In the genomic region with DNA sequence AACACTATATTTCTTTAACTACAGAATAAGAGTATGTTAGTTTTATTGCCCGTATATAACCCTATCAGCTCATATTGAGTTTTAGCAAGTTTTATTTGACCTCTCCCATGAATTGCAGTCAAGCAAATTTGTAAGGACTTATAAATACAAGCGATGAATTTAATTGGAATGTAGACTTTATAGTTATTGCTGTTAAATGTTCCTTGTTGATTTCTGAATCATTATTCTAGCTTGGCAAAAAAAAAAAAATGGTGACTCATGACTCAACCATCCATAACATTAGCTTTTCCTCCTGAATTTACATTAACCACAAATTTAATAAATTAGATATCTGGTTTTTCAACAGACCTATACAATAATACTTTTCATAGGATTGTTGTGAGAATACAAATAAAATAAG, we compare ENCODE assay signal across 28 cellular contexts.
A peak's percentile ranks its signal among the peaks of the same experiment; 100 is the strongest.
DNase-seq lines count a peak whose midpoint lies in the region; ATAC-seq, FAIRE-seq and TF ChIP-seq lines count a peak whose summit lies in the region.
"Had no signal": no experiment of that assay in that cellular context is flagged by ENCODE, and none has a peak within 500 bp of the region (broad histone marks: within the 10 kb centered on the region; RNA-seq: fewer than 3 reads in every experiment).

No MANE protein-coding gene starts in this region.

- H3K9me3 ChIP-seq in H1 (ENCODE audit: insufficient read depth in 2 of 2, low read depth in 1 of 2, low read length in 1 of 2) (no peaks in the 10 kb centered on the region), kidney (ENCODE audit: control insufficient read depth in 1 of 2, low read length in 2 of 2) (no peaks in the 10 kb centered on the region)
- H3K9me3 ChIP-seq: HAP-1, neutrophil, upper lobe of right lung had no signal

- H4K8ac ChIP-seq in H1 (ENCODE audit: extremely low read depth, insufficient read depth, low read length): no peak overlapping the region

- no peak for TF ChIP-seq EP300 in H1 (IDR thresholded peaks at IDR 0.05; ENCODE audit: borderline replicate concordance in 1 of 2, low read depth in 2 of 2, low read length in 2 of 2)

- no peak overlapping the region for H2BK120ac ChIP-seq in H1 (replicated peaks; ENCODE audit: low read depth, low read length)

- H3K4me2 ChIP-seq in H1 (ENCODE audit: insufficient read depth in 1 of 2, low read depth in 2 of 2, low read length in 2 of 2): no peak overlapping the region

- H3K79me1 ChIP-seq in H1 (ENCODE audit: low read depth, low read length): no peaks in the 10 kb centered on the region

- no peaks in the 10 kb centered on the region for H3K23me2 ChIP-seq in H1 (ENCODE audit: low read depth, low read length)

- H3K4me3 ChIP-seq in H1 (ENCODE audit: extremely low read depth in 1 of 4, insufficient read depth in 2 of 4, low read depth in 3 of 4, low read length in 4 of 4) (no peak overlapping the region), kidney (ENCODE audit: low read length in 2 of 2) (no peak overlapping the region)
- H3K4me3 ChIP-seq: HAP-1, left lung, skin epidermis, upper lobe of right lung had no signal

- no peak for TF ChIP-seq RAD21 in H1 (IDR thresholded peaks at IDR 0.05 in 1 of 2, conservative IDR thresholded peaks at IDR 0.05 in 1 of 2; ENCODE audit: low read depth in 2 of 2, low read length in 2 of 2)

- DNase-seq in DMS53 (lab: John Stamatoyannopoulos, UW) (peak; percentile 5), LHCN-M2 (ENCODE audit: low read depth) (peak; percentile 40), H1 (ENCODE audit: low read depth in 1 of 2, low spot score in 2 of 2) (no peak), renal cortical epithelial cell (ENCODE audit: low read depth) (peak; percentile 53), H4 (ENCODE audit: low spot score) (no peak), kidney (no peak)
- DNase-seq: activated CD4-positive, alpha-beta T cell treated with anti-CD3 and anti-CD28 coated beads for 36 hours; activated naive CD4-positive, alpha-beta T cell; activated T-cell treated with anti-CD3 and anti-CD28 coated beads, Interleukin-2, amount 50 U/mL, for 48 hours; amniotic stem cell; C1 segment of cervical spinal cord; caudate nucleus; dermis blood vessel endothelial cell; head of caudate nucleus; left lung; NCI-H1092; NCI-H187; NCI-H526 treated with DMSO at 0.1 percent for 48 hours; stimulated activated CD4-positive, alpha-beta T cell treated with anti-CD3 and anti-CD28 coated beads, Interleukin-1b, Interleukin-23, amount 100 ng/mL, for 48 hours; substantia nigra; upper lobe of right lung had no signal

- no peak overlapping the region for H4K91ac ChIP-seq in H1 (replicated peaks; ENCODE audit: insufficient read length, low read length)

- H3K9ac ChIP-seq in H1 (replicated peaks in 1 of 4; ENCODE audit: extremely low read depth in 1 of 4, low read depth in 3 of 4, low read length in 3 of 4): no peak overlapping the region
- H3K9ac ChIP-seq in kidney (ENCODE audit: low read length in 2 of 2): no peak overlapping the region

- H4K5ac ChIP-seq in H1 (ENCODE audit: insufficient read length, low read depth, low read length): no peak overlapping the region

- no peak overlapping the region for H3K18ac ChIP-seq in H1 (ENCODE audit: extremely low read depth, low read length)

- POLR2A ChIA-PET in H1 (lab: Charles Lee; ENCODE audit: partially characterized antibody): no interaction called here

- CTCF ChIA-PET in H1 (lab: Charles Lee; ENCODE audit: partially characterized antibody): no interaction called here

- intact Hi-C loops in kidney (cut with DNase I): no loop called here

- H3K4ac ChIP-seq in H1 (replicated peaks; ENCODE audit: insufficient read length, low read depth, low read length): no peak overlapping the region

- no peak overlapping the region for H3K56ac ChIP-seq in H1 (replicated peaks; ENCODE audit: insufficient read length, low read depth, low read length)

- H2AK5ac ChIP-seq in H1 (ENCODE audit: low read depth, low read length): no peak overlapping the region

- H2BK12ac ChIP-seq in H1 (ENCODE audit: low read depth, low read length): no peak overlapping the region

- TF ChIP-seq CTCF in H1 (IDR thresholded peaks at IDR 0.05; ENCODE audit: control extremely low read depth in 1 of 3, insufficient read depth in 1 of 3, low read depth in 1 of 3, low read length in 3 of 3) (no peak), kidney (IDR thresholded peaks at IDR 0.05; ENCODE audit: borderline replicate concordance, extremely low read depth, insufficient read depth) (no peak)

- ATAC-seq in GM19035 (IDR thresholded peaks at IDR 0.05; ENCODE audit: unreplicated experiment): no peak
- ATAC-seq in GM18861 (IDR thresholded peaks at IDR 0.05; ENCODE audit: unreplicated experiment): no peak
- ATAC-seq: activated CD4-positive, alpha-beta T cell treated with anti-CD3 and anti-CD28 coated beads for 36 hours; left lung; upper lobe of right lung had no signal

- H2BK5ac ChIP-seq in H1 (ENCODE audit: low read depth, low read length): no peak overlapping the region

- TF ChIP-seq POLR2A in H1 (IDR thresholded peaks at IDR 0.05; ENCODE audit: control extremely low read depth in 1 of 2, low read depth in 2 of 2, low read length in 2 of 2): no peak

- 92% methylated on average over 2 of the region's 2 CpGs; no CpG with 5 or more reads in 1 of the 2 experiments for WGBS in H1 (ENCODE audit: extremely low coverage in 1 of 2, insufficient coverage in 1 of 2, insufficient read length in 1 of 2, insufficient replicate concordance in 2 of 2, low coverage in 1 of 2, low lambda C conversion rate in 2 of 2, missing lambda C conversion rate in 1 of 2), 2 experiments

- H3K36me3 ChIP-seq in H1 (ENCODE audit: control insufficient read depth in 2 of 4, insufficient read depth in 4 of 4, low read length in 3 of 4) (no peaks in the 10 kb centered on the region), kidney (ENCODE audit: control insufficient read depth in 1 of 2, insufficient read depth in 2 of 2, low read length in 2 of 2) (no peaks in the 10 kb centered on the region)
- H3K36me3 ChIP-seq: HAP-1, left lung, neutrophil, upper lobe of right lung had no signal

- H3K23ac ChIP-seq in H1 (ENCODE audit: insufficient read length): no peak overlapping the region

- H4K20me1 ChIP-seq in H1 (replicated peaks in 1 of 2; ENCODE audit: control insufficient read depth in 1 of 2, insufficient read depth in 2 of 2, low read length in 2 of 2): no peaks in the 10 kb centered on the region

- H3K14ac ChIP-seq in H1 (ENCODE audit: insufficient read length): no peak overlapping the region

- no peaks in the 10 kb centered on the region for H3K79me2 ChIP-seq in H1 (ENCODE audit: control insufficient read depth in 1 of 2, insufficient read depth in 2 of 2, low read length in 2 of 2)

- H2AFZ ChIP-seq in H1 (ENCODE audit: low read length): no peak overlapping the region

- no peaks in the 10 kb centered on the region for H3K4me1 ChIP-seq in H1 (replicated peaks in 1 of 4; ENCODE audit: control insufficient read depth in 3 of 4, insufficient read depth in 4 of 4, low read length in 3 of 4)
- no peaks in the 10 kb centered on the region for H3K4me1 ChIP-seq in kidney (ENCODE audit: control insufficient read depth in 1 of 2, insufficient read depth in 1 of 2, low read depth in 1 of 2, low read length in 2 of 2)
- H3K4me1 ChIP-seq: HAP-1, left lung, upper lobe of right lung had no signal

- no peaks in the 10 kb centered on the region for H3K27me3 ChIP-seq in H1 (replicated peaks in 1 of 4; ENCODE audit: control insufficient read depth in 3 of 4, extremely low read depth in 1 of 4, insufficient read depth in 3 of 4, low read length in 3 of 4)
- H3K27me3 ChIP-seq: left lung, neutrophil, upper lobe of right lung had no signal

- H2BK15ac ChIP-seq in H1 (ENCODE audit: low read length): no peak overlapping the region

- no peak overlapping the region for H2BK20ac ChIP-seq in H1 (ENCODE audit: low read length)

- FAIRE-seq in H1 (lab: Jason Lieb, UNC) (no peak), kidney (lab: Jason Lieb, UNC) (no peak)
- FAIRE-seq: endometrium, TTC549 had no signal

- no peak overlapping the region for H3K27ac ChIP-seq in H1 (ENCODE audit: low read depth, low read length)
- H3K27ac ChIP-seq in kidney (ENCODE audit: low read depth in 2 of 2, low read length in 2 of 2): no peak overlapping the region
- H3K27ac ChIP-seq: left lung, neutrophil, skin epidermis, upper lobe of right lung had no signal

TF ChIP-seq in H1, 55 proteins besides CTCF, POLR2A, EP300 and RAD21:
- TF ChIP-seq BACH1 (IDR thresholded peaks at IDR 0.05; ENCODE audit: low read length) (no peak), YY1 (IDR thresholded peaks at IDR 0.05; ENCODE audit: low read depth, low read length) (no peak), JUND (IDR thresholded peaks at IDR 0.05; ENCODE audit: low read length) (0 out of 2 replicates have a peak, but pooled peaks have one; percentile 6)
- TF ChIP-seq, protein P1, sequence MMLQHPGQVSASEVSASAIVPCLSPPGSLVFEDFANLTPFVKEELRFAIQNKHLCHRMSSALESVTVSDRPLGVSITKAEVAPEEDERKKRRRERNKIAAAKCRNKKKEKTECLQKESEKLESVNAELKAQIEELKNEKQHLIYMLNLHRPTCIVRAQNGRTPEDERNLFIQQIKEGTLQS (IDR thresholded peaks at IDR 0.05; ENCODE audit: insufficient read depth, low read depth, low read length): no peak

Comparison
In these comparisons a context has a peak if more than half of its experiments do, and no peak if none do; other contexts are left out.
1. DNase-seq: peak in DMS53 (single experiment), LHCN-M2 (single experiment) and renal cortical epithelial cell (single experiment); none in H1 (0 of 2), H4 (single experiment) and kidney (single experiment).